ENCODE assay signal across 1 cellular context in the genomic region with DNA sequence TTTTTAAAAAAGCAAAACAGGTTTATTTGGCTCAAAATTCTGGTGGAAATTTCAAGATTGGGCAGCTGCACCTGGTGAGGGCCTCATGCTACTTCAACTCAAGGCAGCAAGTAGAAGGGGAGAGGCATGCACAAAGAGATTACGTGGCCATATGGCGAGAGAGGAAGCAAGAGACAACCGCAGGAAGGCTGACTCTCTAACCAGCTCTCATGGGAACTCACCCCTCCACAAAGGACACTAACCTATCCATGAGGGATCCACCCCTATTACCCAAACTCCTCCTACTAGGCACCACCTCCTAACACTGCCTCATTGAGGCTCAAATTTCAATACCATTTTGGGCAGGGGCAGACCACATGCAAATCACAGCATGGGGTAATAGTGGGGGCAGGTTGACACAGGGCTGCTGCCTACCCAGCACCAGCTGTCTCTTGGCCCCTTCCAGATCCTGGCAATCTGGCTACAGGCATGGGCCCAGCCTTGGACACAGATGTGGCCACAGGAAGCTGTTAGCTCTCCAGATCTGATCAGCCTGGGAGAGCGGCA.
TF ChIP-seq lines count a peak whose summit lies in the region.

No MANE protein-coding gene starts in this region.

TF ChIP-seq in endothelial cell of umbilical vein, 7 proteins besides CTCF, POLR2A, EP300 and RAD21:
- TF ChIP-seq GATA2 (IDR thresholded peaks at IDR 0.05; ENCODE audit: insufficient read depth, insufficient read length, low read depth, low read length) (no peak), EZH2 (IDR thresholded peaks at IDR 0.05; ENCODE audit: borderline replicate concordance, low read depth, low read length, severe bottlenecking) (no peak), JUN (IDR thresholded peaks at IDR 0.05; ENCODE audit: borderline replicate concordance, insufficient read depth, insufficient read length, low read depth) (no peak), MAX (IDR thresholded peaks at IDR 0.05; ENCODE audit: insufficient read depth, insufficient read length) (no peak), FOS (IDR thresholded peaks at IDR 0.05; ENCODE audit: borderline replicate concordance, insufficient read depth, low read length) (no peak), POLR2AphosphoS5 (IDR thresholded peaks at IDR 0.05; ENCODE audit: insufficient read depth, low read depth, low read length) (no peak), MYC (IDR thresholded peaks at IDR 0.05; ENCODE audit: low read depth, low read length) (no peak)
TF ChIP-seq in endothelial cell of umbilical vein: peak in this region for 0.
